23 cellular contexts compared by ENCODE assay signal in genomic region chr9:92767078-92768054, GRCh38. TPM values are rescaled to one million over a fixed set of nuclear protein-coding genes. Genes with fewer than 3 reads are reported as not detected.
A peak's percentile ranks its signal among the peaks of the same experiment; 100 is the strongest.
DNase-seq lines count a peak whose midpoint lies in the region; ATAC-seq and TF ChIP-seq lines count a peak whose summit lies in the region.
"Had no signal": no experiment of that assay in that cellular context is flagged by ENCODE, and none has a peak within 500 bp of the region (broad histone marks: within the 10 kb centered on the region; RNA-seq: fewer than 3 reads in every experiment).

No MANE protein-coding gene starts in this region.

- POLR2A ChIA-PET in activated CD4-positive, alpha-beta T cell treated with anti-CD3 and anti-CD28 coated beads, Interleukin-2, amount 10 ng/mL, durations not matched to agents 7 days and 5 days (lab: Charles Lee), result no interaction called here
- POLR2A ChIA-PET in activated B cell treated with CpG ODN at 0.5 μM for 24 hours (lab: Charles Lee), result no interaction called here

- no peaks in the 10 kb centered on the region for H3K36me3 ChIP-seq in spleen
- H3K36me3 ChIP-seq: esophagus muscularis mucosa, stomach had no signal

- 79 to 94% (median 92%) methylated on average over 9 of the region's 9 CpGs for WGBS in spleen, 5 donors

- no peak for TF ChIP-seq POLR2A in spleen (IDR thresholded peaks at IDR 0.05)

- no peak overlapping the region for H3K4me3 ChIP-seq in spleen
- H3K4me3 ChIP-seq: esophagus muscularis mucosa, stomach had no signal

- no peaks in the 10 kb centered on the region for H3K36me3 Mint-ChIP-seq in activated CD4-positive, alpha-beta T cell treated with anti-CD3 and anti-CD28 coated beads, Interleukin-2, amount 10 ng/mL, durations not matched to agents 7 days and 5 days (ENCODE audit: low read depth)
- H3K36me3 Mint-ChIP-seq in activated B cell treated with CpG ODN at 0.5 μM for 24 hours (ENCODE audit: low read depth) (peaks cover 2% of the 10 kb centered on the region), memory B cell (no peaks in the 10 kb centered on the region)

- no peaks in the 10 kb centered on the region for H3K27me3 ChIP-seq in spleen (replicated peaks in 1 of 7)
- H3K27me3 ChIP-seq: BE2C, esophagus muscularis mucosa, stomach had no signal

- no peak for TF ChIP-seq CTCF in activated B cell treated with CpG ODN at 0.5 μM for 24 hours (IDR thresholded peaks at IDR 0.05)
- TF ChIP-seq CTCF in spleen (IDR thresholded peaks at IDR 0.05 in 8 of 11, conservative IDR thresholded peaks at IDR 0.05 in 3 of 11), result no peak

- CTCF ChIA-PET in activated CD4-positive, alpha-beta T cell treated with anti-CD3 and anti-CD28 coated beads, Interleukin-2, amount 10 ng/mL, durations not matched to agents 7 days and 5 days (lab: Charles Lee), result interaction anchor here (0.9 kb wide), 1 partner anchor 23 kb away, joined by 3 read pairs; no protein-coding TSS in a partner anchor
- CTCF ChIA-PET in activated B cell treated with CpG ODN at 0.5 μM for 24 hours (lab: Charles Lee), result no interaction called here

- H3K4me1 Mint-ChIP-seq in activated CD4-positive, alpha-beta T cell treated with anti-CD3 and anti-CD28 coated beads, Interleukin-2, amount 10 ng/mL, durations not matched to agents 7 days and 5 days, result peaks cover 49% of the 10 kb centered on the region
- H3K4me1 Mint-ChIP-seq in activated B cell treated with CpG ODN at 0.5 μM for 24 hours (peaks cover 53% of the 10 kb centered on the region), memory B cell (peaks cover 45% of the 10 kb centered on the region)

- peak overlapping the region; percentile 1 for H3K27ac Mint-ChIP-seq in activated CD4-positive, alpha-beta T cell treated with anti-CD3 and anti-CD28 coated beads, Interleukin-2, amount 10 ng/mL, durations not matched to agents 7 days and 5 days
- H3K27ac Mint-ChIP-seq in activated B cell treated with CpG ODN at 0.5 μM for 24 hours, result peak overlapping the region; percentile 24
- H3K27ac Mint-ChIP-seq in memory B cell, result peak overlapping the region; percentile 47

- ATAC-seq in activated B cell treated with CpG ODN at 0.5 μM for 24 hours (ENCODE audit: low read depth) (no peak), memory B cell (ENCODE audit: low read depth) (no peak), GM19035 (IDR thresholded peaks at IDR 0.05; ENCODE audit: unreplicated experiment) (no peak), left ventricle myocardium superior (no peak)
- ATAC-seq: left colon had no signal

- H3K27ac ChIP-seq in spleen, result peak overlapping the region in 1 of 8 donors; percentile 92
- H3K27ac ChIP-seq: esophagus muscularis mucosa, parathyroid adenoma had no signal

- H3K4me1 ChIP-seq in spleen, result peaks cover 19 to 61% (median 44%) of the 10 kb centered on the region in 6 donors

- no peaks in the 10 kb centered on the region for H3K9me3 ChIP-seq in spleen
- H3K9me3 ChIP-seq: BE2C, esophagus muscularis mucosa, stomach had no signal

- H3K4me3 Mint-ChIP-seq in activated CD4-positive, alpha-beta T cell treated with anti-CD3 and anti-CD28 coated beads, Interleukin-2, amount 10 ng/mL, durations not matched to agents 7 days and 5 days, result no peak overlapping the region
- no peak overlapping the region for H3K4me3 Mint-ChIP-seq in activated B cell treated with CpG ODN at 0.5 μM for 24 hours
- no peak overlapping the region for H3K4me3 Mint-ChIP-seq in memory B cell

- intact Hi-C loops in activated B cell treated with CpG ODN at 0.5 μM for 24 hours (cut with micrococcal nuclease), result loop anchor here (10.0 kb wide), 1 partner anchor 297 kb away; no protein-coding TSS in a partner anchor
- intact Hi-C loops in spleen (cut with DNase I; ENCODE audit: low total_unique reads), result no loop called here
- intact Hi-C loops in left ventricle myocardium superior (cut with micrococcal nuclease), result no loop called here
- intact Hi-C loops in posterior vena cava (cut with DNase I), result loop anchor here in 1 of 2 donors (5.0 kb wide), 1 partner anchor 1905 kb away; no protein-coding TSS in a partner anchor

- H3K27me3 Mint-ChIP-seq in activated CD4-positive, alpha-beta T cell treated with anti-CD3 and anti-CD28 coated beads, Interleukin-2, amount 10 ng/mL, durations not matched to agents 7 days and 5 days, result no peaks in the 10 kb centered on the region
- no peaks in the 10 kb centered on the region for H3K27me3 Mint-ChIP-seq in activated B cell treated with CpG ODN at 0.5 μM for 24 hours
- H3K27me3 Mint-ChIP-seq in memory B cell, result no peaks in the 10 kb centered on the region

- no peak for DNase-seq in activated CD4-positive, alpha-beta T cell treated with anti-CD3 and anti-CD28 coated beads, Interleukin-2, amount 10 ng/mL, durations not matched to agents 7 days and 5 days
- DNase-seq in activated CD4-positive, alpha-beta T cell treated with anti-CD3 and anti-CD28 coated beads for 4 hours, result no peak
- DNase-seq in activated B cell treated with CpG ODN at 0.5 μM for 24 hours (no peak), memory B cell (ENCODE audit: low spot score in 2 of 2) (no peak), spleen (peak; percentile 77), left ventricle myocardium superior (no peak), posterior vena cava (ENCODE audit: low spot score) (no peak)
- DNase-seq: activated CD4-positive, alpha-beta T cell treated with anti-CD3 and anti-CD28 coated beads, Interleukin-2, amount 50 U/mL, for 4 hours; amniotic stem cell; BE2C; cerebellar nuclear complex; effector memory CD4-positive, alpha-beta T cell; GOT3; left colon; NCI-H1417 treated with DMSO at 0.1 percent for 48 hours; NCI-H2171 treated with DMSO at 0.1 percent for 48 hours; NCI-H69; stimulated activated CD4-positive, alpha-beta T cell treated with anti-CD3 and anti-CD28 coated beads, Interleukin-2, amount 100 ng/mL, for 24 hours; stomach; SW 1271 had no signal

- H3K9me3 Mint-ChIP-seq in activated CD4-positive, alpha-beta T cell treated with anti-CD3 and anti-CD28 coated beads, Interleukin-2, amount 10 ng/mL, durations not matched to agents 7 days and 5 days, result no peaks in the 10 kb centered on the region
- H3K9me3 Mint-ChIP-seq in activated B cell treated with CpG ODN at 0.5 μM for 24 hours, result no peaks in the 10 kb centered on the region
- H3K9me3 Mint-ChIP-seq in memory B cell, result no peaks in the 10 kb centered on the region

RNA-seq across cellular contexts. Expression of gene BICD2, which starts 2.7 kb away (rescaled TPM):
- total RNA-seq in activated CD4-positive, alpha-beta T cell treated with anti-CD3 and anti-CD28 coated beads, Interleukin-2, amount 10 ng/mL, durations not matched to agents 7 days and 5 days, result 10 to 100 TPM; 29.5 to 31.1 TPM
- total RNA-seq in activated B cell treated with CpG ODN at 0.5 μM for 24 hours, result 19.5 and 22.5 TPM in 2 replicates
- 10 to 100 TPM; 30.6 to 55.7 (median 36.8) TPM for total RNA-seq in spleen
- polyA plus RNA-seq in spleen, result 10 to 100 TPM in 2 of 3 donors, 1 to 10 TPM in 1; 9.4 to 12.0 (median 11.7) TPM
- total RNA-seq in left ventricle myocardium superior, result 39.2 TPM
- 10 to 100 TPM; 27.4 to 40.2 TPM for total RNA-seq in posterior vena cava
